In genomic region chr2:62334440-62335058, GRCh38 we compare ENCODE assay signal across 8 cellular contexts.
A peak's percentile ranks its signal among the peaks of the same experiment; 100 is the strongest.
DNase-seq lines count a peak whose midpoint lies in the region; ATAC-seq and TF ChIP-seq lines count a peak whose summit lies in the region.

No MANE protein-coding gene starts in this region.

- no peaks in the 10 kb centered on the region for H3K36me3 Mint-ChIP-seq in naive B cell

- ATAC-seq in GM21447 (IDR thresholded peaks at IDR 0.05; ENCODE audit: unreplicated experiment) (peak; percentile 84), HG03432 (IDR thresholded peaks at IDR 0.05; ENCODE audit: unreplicated experiment) (peak; percentile 80), naive B cell (ENCODE audit: low read depth in 2 of 2) (no peak), GM21717 (IDR thresholded peaks at IDR 0.05; ENCODE audit: unreplicated experiment) (no peak), GM18519 (IDR thresholded peaks at IDR 0.05; ENCODE audit: low FRiP score, unreplicated experiment) (no peak)

- no peaks in the 10 kb centered on the region for H3K27me3 Mint-ChIP-seq in naive B cell

- in situ Hi-C loops in GM13977 (cut with MboI; ENCODE audit: low pct_unique_long_range_greater_than_20kb, low sequenced_read_pairs, unreplicated experiment) = no loop called here

- H3K27ac Mint-ChIP-seq in naive B cell = peak overlapping the region in 4 of 6 donors; percentile 0 to 81 (median 74)

- peaks cover 0 to 21% (median 9%) of the 10 kb centered on the region in 3 donors for H3K4me1 Mint-ChIP-seq in naive B cell

- DNase-seq in GM13977 (ENCODE audit: low spot score) = peak; percentile 40
- no peak for DNase-seq in naive B cell
- no peak for DNase-seq in hepatic stellate cell (ENCODE audit: low spot score)
- DNase-seq in Kasumi-1 (lab: John Stamatoyannopoulos, UW) = no peak

- no peak overlapping the region for H3K4me3 Mint-ChIP-seq in naive B cell

- peaks cover 0 to 6% (median 4%) of the 10 kb centered on the region in 7 donors for H3K9me3 Mint-ChIP-seq in naive B cell

- no peak for TF ChIP-seq CTCF in GM13977 (IDR thresholded peaks at IDR 0.05; ENCODE audit: extremely low read depth, insufficient read depth, missing control alignments)

Comparison
In these comparisons a context has a peak if more than half of its experiments do, and no peak if none do; other contexts are left out.
1. ATAC-seq: peak in GM21447 (single experiment) and HG03432 (single experiment); none in naive B cell (0 of 2), GM21717 (single experiment) and GM18519 (single experiment).